Comparison of ENCODE assay signal across 8 cellular contexts in the genomic region with DNA sequence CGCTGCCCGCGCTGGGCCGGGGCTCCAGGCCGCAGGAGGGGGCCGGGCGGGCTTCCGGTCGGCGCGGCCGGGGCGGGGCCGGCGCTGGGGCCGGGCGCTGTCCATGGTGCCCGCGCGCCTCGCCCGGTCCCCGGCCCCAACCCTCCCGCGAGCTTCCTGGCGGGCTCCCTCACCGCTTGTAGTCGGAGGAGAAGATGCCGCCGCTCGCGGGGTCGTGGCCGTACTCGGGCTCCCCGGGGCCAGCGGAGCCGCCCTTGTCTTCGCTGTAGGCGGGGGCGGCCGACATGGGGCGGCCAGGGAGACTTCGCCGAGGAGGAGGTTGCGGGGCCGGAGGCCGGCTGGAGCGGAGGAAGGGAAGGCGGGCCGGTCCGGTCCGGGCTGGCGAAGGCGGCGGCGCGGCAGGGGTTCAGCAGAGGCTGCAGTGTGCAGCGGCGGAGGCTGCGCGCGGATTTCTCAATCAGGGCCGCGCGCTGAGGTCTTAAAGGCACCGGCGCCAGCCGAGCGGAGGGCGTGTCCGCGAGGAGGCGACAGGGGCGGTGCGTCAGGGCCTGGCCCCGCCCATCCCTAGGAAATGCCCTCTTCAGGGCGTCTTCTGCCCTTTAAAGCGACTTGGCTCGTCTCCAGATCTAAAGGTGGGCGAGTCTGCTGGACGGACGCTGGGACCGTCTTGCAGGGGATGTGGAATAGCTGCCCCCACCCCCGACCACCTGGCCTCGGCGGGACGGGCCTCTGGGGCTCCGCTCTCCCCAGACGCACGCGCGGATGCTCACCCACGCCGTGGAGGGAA. TPM values are rescaled to one million over a fixed set of nuclear protein-coding genes. Genes with fewer than 3 reads are reported as not detected.
DNase-seq lines count a peak whose midpoint lies in the region; TF ChIP-seq lines count a peak whose summit lies in the region.

A gene with protein sequence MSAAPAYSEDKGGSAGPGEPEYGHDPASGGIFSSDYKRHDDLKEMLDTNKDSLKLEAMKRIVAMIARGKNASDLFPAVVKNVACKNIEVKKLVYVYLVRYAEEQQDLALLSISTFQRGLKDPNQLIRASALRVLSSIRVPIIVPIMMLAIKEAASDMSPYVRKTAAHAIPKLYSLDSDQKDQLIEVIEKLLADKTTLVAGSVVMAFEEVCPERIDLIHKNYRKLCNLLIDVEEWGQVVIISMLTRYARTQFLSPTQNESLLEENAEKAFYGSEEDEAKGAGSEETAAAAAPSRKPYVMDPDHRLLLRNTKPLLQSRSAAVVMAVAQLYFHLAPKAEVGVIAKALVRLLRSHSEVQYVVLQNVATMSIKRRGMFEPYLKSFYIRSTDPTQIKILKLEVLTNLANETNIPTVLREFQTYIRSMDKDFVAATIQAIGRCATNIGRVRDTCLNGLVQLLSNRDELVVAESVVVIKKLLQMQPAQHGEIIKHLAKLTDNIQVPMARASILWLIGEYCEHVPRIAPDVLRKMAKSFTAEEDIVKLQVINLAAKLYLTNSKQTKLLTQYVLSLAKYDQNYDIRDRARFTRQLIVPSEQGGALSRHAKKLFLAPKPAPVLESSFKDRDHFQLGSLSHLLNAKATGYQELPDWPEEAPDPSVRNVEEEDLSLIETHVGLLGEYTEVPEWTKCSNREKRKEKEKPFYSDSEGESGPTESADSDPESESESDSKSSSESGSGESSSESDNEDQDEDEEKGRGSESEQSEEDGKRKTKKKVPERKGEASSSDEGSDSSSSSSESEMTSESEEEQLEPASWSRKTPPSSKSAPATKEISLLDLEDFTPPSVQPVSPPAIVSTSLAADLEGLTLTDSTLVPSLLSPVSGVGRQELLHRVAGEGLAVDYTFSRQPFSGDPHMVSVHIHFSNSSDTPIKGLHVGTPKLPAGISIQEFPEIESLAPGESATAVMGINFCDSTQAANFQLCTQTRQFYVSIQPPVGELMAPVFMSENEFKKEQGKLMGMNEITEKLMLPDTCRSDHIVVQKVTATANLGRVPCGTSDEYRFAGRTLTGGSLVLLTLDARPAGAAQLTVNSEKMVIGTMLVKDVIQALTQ (minus strand): TSS at position 455 of the 787 bp plus-strand sequence. CDS start 169 bp downstream, at position 286.

- H3K9me3 ChIP-seq in cardiac muscle cell (ENCODE audit: low read depth) (no peaks in the 10 kb centered on the region), trophoblast cell (ENCODE audit: insufficient read depth, low read depth, low read length) (no peaks in the 10 kb centered on the region), tibial artery (no peaks in the 10 kb centered on the region)

- H3K36me3 Mint-ChIP-seq in activated naive CD8-positive, alpha-beta T cell treated with anti-CD3 and anti-CD28 coated beads for 36 hours, result no peaks in the 10 kb centered on the region

- H3K27ac ChIP-seq in cardiac muscle cell, result no peak within 1 kb of the TSS
- no peak within 1 kb of the TSS for H3K27ac ChIP-seq in trophoblast cell (ENCODE audit: low read depth, low read length)
- H3K27ac ChIP-seq in tibial artery, result no peak within 1 kb of the TSS

- intact Hi-C loops in tibial artery (cut with DNase I; ENCODE audit: low total_unique reads), result no loop called here

- H4K91ac ChIP-seq in trophoblast cell (ENCODE audit: low read depth, low read length), result peak within 1 kb of the TSS; percentile 21

- WGBS in trophoblast cell (ENCODE audit: extremely low coverage, insufficient coverage, insufficient read length), result no CpG with 5 or more reads among the region's 95 CpGs

- DNase-seq in ELR (ENCODE audit: low read depth) (peak; percentile 66), HEK293T (ENCODE audit: extremely low spot score) (peak; percentile 94), MV-4-11 (lab: John Stamatoyannopoulos, UW) (peak; percentile 79), SKM-1 treated with dmso at 0.1 percent for 144 hours (lab: John Stamatoyannopoulos, UW; ENCODE audit: unreplicated experiment) (peak; percentile 75), cardiac muscle cell (ENCODE audit: low read depth in 1 of 2, low spot score in 1 of 2) (peak; percentile 85 to 87), trophoblast cell (peak; percentile 60 to 75), tibial artery (peak in 1 of 2 donors; percentile 47)
- peak; percentile 82 for DNase-seq in activated naive CD8-positive, alpha-beta T cell treated with anti-CD3 and anti-CD28 coated beads for 36 hours

- peak within 1 kb of the TSS; percentile 77 for H3K18ac ChIP-seq in trophoblast cell (ENCODE audit: low read length)

- no peak within 1 kb of the TSS for H2BK5ac ChIP-seq in trophoblast cell (ENCODE audit: low read depth, low read length, poor library complexity)

- H2BK12ac ChIP-seq in trophoblast cell (ENCODE audit: low read length), result no peak within 1 kb of the TSS

- H3K4ac ChIP-seq in trophoblast cell (ENCODE audit: low read depth, low read length), result no peak within 1 kb of the TSS

- no peaks in the 10 kb centered on the region for H3K79me2 ChIP-seq in trophoblast cell (ENCODE audit: control insufficient read depth, insufficient read depth, low read length, poor library complexity)

- POLR2A ChIA-PET in HEK293T (lab: Yijun Ruan, JAX), result interaction anchor here (0.6 to 3.5 kb wide), 4 partner anchors 41 to 169 kb away, joined by 3 to 25 read pairs (median 8); a partner anchor contains a TSS

- H2AK5ac ChIP-seq in trophoblast cell (ENCODE audit: low read length), result no peak within 1 kb of the TSS

- TF ChIP-seq CTCF in cardiac muscle cell (IDR thresholded peaks at IDR 0.05; ENCODE audit: low read depth, low read length), result no peak
- TF ChIP-seq CTCF in tibial artery (IDR thresholded peaks at IDR 0.05), result no peak

- CTCF ChIA-PET in HEK293T (lab: Yijun Ruan, JAX), result no interaction called here

- H4K12ac ChIP-seq in trophoblast cell (ENCODE audit: low read depth, low read length), result peak within 1 kb of the TSS; percentile 83

- no peaks in the 10 kb centered on the region for H3K4me1 Mint-ChIP-seq in activated naive CD8-positive, alpha-beta T cell treated with anti-CD3 and anti-CD28 coated beads for 36 hours

- peak within 1 kb of the TSS; percentile 49 for H3K4me3 ChIP-seq in cardiac muscle cell
- H3K4me3 ChIP-seq in trophoblast cell (ENCODE audit: low read depth, low read length), result peak within 1 kb of the TSS; percentile 75
- H3K4me3 ChIP-seq in tibial artery, result peak within 1 kb of the TSS; percentile 56 to 69

- no peak within 1 kb of the TSS for H3K9ac ChIP-seq in trophoblast cell (ENCODE audit: low read length)

- no peaks in the 10 kb centered on the region for H3K9me3 Mint-ChIP-seq in activated naive CD8-positive, alpha-beta T cell treated with anti-CD3 and anti-CD28 coated beads for 36 hours

- H3K36me3 ChIP-seq in cardiac muscle cell (no peaks in the 10 kb centered on the region), trophoblast cell (ENCODE audit: control insufficient read depth in 1 of 2, insufficient read depth in 2 of 2, low read length in 2 of 2) (no peaks in the 10 kb centered on the region), tibial artery (no peaks in the 10 kb centered on the region)

- H3K79me1 ChIP-seq in trophoblast cell (ENCODE audit: low read length), result peaks cover 5% of the 10 kb centered on the region

- H3K14ac ChIP-seq in trophoblast cell (ENCODE audit: low read length), result peak within 1 kb of the TSS; percentile 5

- peak within 1 kb of the TSS; percentile 57 for H3K4me3 Mint-ChIP-seq in activated naive CD8-positive, alpha-beta T cell treated with anti-CD3 and anti-CD28 coated beads for 36 hours

- peak within 1 kb of the TSS; percentile 64 for H4K8ac ChIP-seq in trophoblast cell (ENCODE audit: low read depth, low read length)

- H3K27ac Mint-ChIP-seq in activated naive CD8-positive, alpha-beta T cell treated with anti-CD3 and anti-CD28 coated beads for 36 hours, result no peak within 1 kb of the TSS

- H3K23ac ChIP-seq in trophoblast cell (ENCODE audit: low read length), result no peak within 1 kb of the TSS

- peaks cover 25% of the 10 kb centered on the region for H3K27me3 Mint-ChIP-seq in activated naive CD8-positive, alpha-beta T cell treated with anti-CD3 and anti-CD28 coated beads for 36 hours

- H2BK120ac ChIP-seq in trophoblast cell (ENCODE audit: insufficient read depth, low read length, poor library complexity), result peak within 1 kb of the TSS; percentile 4

- H2AFZ ChIP-seq in trophoblast cell (ENCODE audit: insufficient read depth, low read length, poor library complexity), result peak within 1 kb of the TSS; percentile 93

- H3K27me3 ChIP-seq in cardiac muscle cell (no peaks in the 10 kb centered on the region), trophoblast cell (ENCODE audit: insufficient read depth, low read length) (no peaks in the 10 kb centered on the region), tibial artery (peaks cover 0 to 29% of the 10 kb centered on the region in 2 donors)

- H3K4me1 ChIP-seq in cardiac muscle cell (ENCODE audit: low read depth) (no peaks in the 10 kb centered on the region), trophoblast cell (ENCODE audit: control insufficient read depth in 1 of 2, insufficient read depth in 2 of 2, low read length in 2 of 2) (peaks cover 8 to 12% of the 10 kb centered on the region in 2 experiments), tibial artery (peaks cover 0 to 17% (median 12%) of the 10 kb centered on the region in 4 donors)

- peak within 1 kb of the TSS; percentile 96 for H3K4me2 ChIP-seq in trophoblast cell (ENCODE audit: low read length)

TF ChIP-seq in HEK293T, 16 proteins besides CTCF, POLR2A, EP300 and RAD21 (continues in another document):
- no peak for TF ChIP-seq ELF4 (IDR thresholded peaks at IDR 0.05)
- no peak for TF ChIP-seq BHLHE40 (IDR thresholded peaks at IDR 0.05; ENCODE audit: borderline replicate concordance)
- TF ChIP-seq FOXM1 (IDR thresholded peaks at IDR 0.05; ENCODE audit: borderline replicate concordance), result peak; percentile 43; the same call in 1 of the 2 replicates
- no peak for TF ChIP-seq TARDBP (IDR thresholded peaks at IDR 0.05)
- TF ChIP-seq L3MBTL2 (conservative IDR thresholded peaks at IDR 0.05), result peak; percentile 62
- TF ChIP-seq SUZ12 (IDR thresholded peaks at IDR 0.05), result no peak
- TF ChIP-seq ZNF384 (IDR thresholded peaks at IDR 0.05), result no peak
- TF ChIP-seq SP1 (IDR thresholded peaks at IDR 0.05), result no peak
- no peak for TF ChIP-seq LEF1 (IDR thresholded peaks at IDR 0.05; ENCODE audit: borderline replicate concordance)
- TF ChIP-seq ARNT (IDR thresholded peaks at IDR 0.05), result no peak
- TF ChIP-seq CTBP1 (IDR thresholded peaks at IDR 0.05; ENCODE audit: borderline replicate concordance), result no peak

RNA-seq across cellular contexts. Expression of the gene that starts here (rescaled TPM):
- under 1 TPM; 0.10 to 0.30 TPM for total RNA-seq in activated naive CD8-positive, alpha-beta T cell treated with anti-CD3 and anti-CD28 coated beads for 36 hours
- total RNA-seq in cardiac muscle cell, result 3.0 TPM in 2 replicates
- 1.4 and 4.8 TPM in 2 replicates for polyA plus RNA-seq in cardiac muscle cell
- 1.5 and 1.6 TPM in 2 replicates for polyA plus RNA-seq in trophoblast cell (2013)

Comparison
In these comparisons a context has a peak if more than half of its experiments do, and no peak if none do; other contexts are left out.
1. Peak in DNase-seq in activated naive CD8-positive, alpha-beta T cell treated with anti-CD3 and anti-CD28 coated beads for 36 hours; RNA of the gene not detected or under 1 TPM.